In the genomic region with DNA sequence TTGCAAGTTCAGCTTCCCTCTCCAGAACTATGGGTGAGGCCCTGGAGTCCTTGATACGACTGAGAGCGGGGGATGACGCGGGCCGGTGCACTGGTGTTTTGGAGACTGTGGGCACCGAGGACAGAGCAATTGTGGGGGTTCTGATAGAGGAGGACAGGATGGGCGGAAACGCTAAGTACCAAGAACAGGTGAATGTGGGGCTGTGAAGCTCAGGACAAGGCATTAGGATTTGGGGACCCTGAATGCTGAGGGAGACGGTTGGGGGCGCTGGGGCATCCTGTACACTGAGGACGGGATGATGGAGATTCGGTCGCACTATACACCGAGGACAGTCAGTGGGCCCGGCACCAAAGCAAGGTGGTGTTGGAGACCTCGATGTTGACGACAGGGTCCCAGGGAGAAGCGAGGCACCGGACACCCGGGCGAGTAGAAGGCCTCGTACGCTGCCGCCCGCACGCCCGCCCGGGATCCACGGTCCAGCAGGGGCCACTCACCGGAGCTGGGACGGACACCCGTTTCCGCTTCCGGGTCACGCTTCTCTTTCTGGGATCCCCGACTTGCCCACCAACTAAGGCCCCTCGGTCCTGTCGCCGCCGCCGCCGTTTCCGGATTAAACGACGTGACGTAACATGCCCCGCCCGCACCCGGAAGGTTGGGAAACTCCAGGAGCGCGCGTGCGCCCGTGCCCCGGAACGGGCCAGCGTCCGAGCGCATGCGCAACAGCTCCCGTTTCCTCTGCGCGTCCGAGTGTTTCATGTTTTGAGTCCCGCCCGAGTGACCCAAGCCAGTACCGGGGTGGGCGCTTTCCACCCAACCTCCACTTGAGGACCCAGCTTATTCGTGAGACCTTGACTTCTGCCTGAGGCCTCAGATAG, we compare ENCODE assay signal across 8 cellular contexts. TPM values are rescaled to one million over a fixed set of nuclear protein-coding genes. Genes with fewer than 3 reads are reported as not detected.
DNase-seq lines count a peak whose midpoint lies in the region; ATAC-seq and TF ChIP-seq lines count a peak whose summit lies in the region.

TSS of gene CHMP2A (minus strand) at position 612 of the 875 bp plus-strand sequence. CDS start 893 bp downstream, outside the sequence.

- peaks cover 50% of the 10 kb centered on the region for H3K4me1 Mint-ChIP-seq in CD8-positive, alpha-beta T cell (ENCODE audit: low read depth)

- peak within 1 kb of the TSS; percentile 98 for H3K27ac Mint-ChIP-seq in CD8-positive, alpha-beta T cell

- no peaks in the 10 kb centered on the region for H3K9me3 ChIP-seq in CD8-positive, alpha-beta T cell (ENCODE audit: low read length)
- H3K9me3 ChIP-seq in Peyer's patch, result no peaks in the 10 kb centered on the region
- no peaks in the 10 kb centered on the region for H3K9me3 ChIP-seq in heart right ventricle
- H3K9me3 ChIP-seq in vagina, result no peaks in the 10 kb centered on the region

- no peak for TF ChIP-seq CTCF in CD8-positive, alpha-beta T cell (IDR thresholded peaks at IDR 0.05)
- TF ChIP-seq CTCF in Peyer's patch (IDR thresholded peaks at IDR 0.05) (no peak), heart right ventricle (IDR thresholded peaks at IDR 0.05) (no peak), vagina (IDR thresholded peaks at IDR 0.05) (no peak)

- H3K9me3 Mint-ChIP-seq in CD8-positive, alpha-beta T cell, result no peaks in the 10 kb centered on the region

- peak within 1 kb of the TSS; percentile 75 for H3K4me3 ChIP-seq in CD8-positive, alpha-beta T cell (ENCODE audit: low read depth, low read length)
- peak within 1 kb of the TSS; percentile 67 to 79 (median 74) for H3K4me3 ChIP-seq in Peyer's patch
- H3K4me3 ChIP-seq in heart right ventricle, result peak within 1 kb of the TSS; percentile 60 to 84 (median 76)
- H3K4me3 ChIP-seq in vagina, result peak within 1 kb of the TSS; percentile 71 to 73

- H3K4me1 ChIP-seq in CD8-positive, alpha-beta T cell (ENCODE audit: insufficient read depth, low read length), result peaks cover 36% of the 10 kb centered on the region
- peaks cover 0 to 41% (median 23%) of the 10 kb centered on the region in 4 donors for H3K4me1 ChIP-seq in Peyer's patch
- H3K4me1 ChIP-seq in heart right ventricle, result peaks cover 22 to 49% (median 39%) of the 10 kb centered on the region in 9 donors
- peaks cover 47% of the 10 kb centered on the region for H3K4me1 ChIP-seq in vagina

- peak; percentile 51 for ATAC-seq in CD8-positive, alpha-beta T cell
- ATAC-seq in heart right ventricle, result peak; percentile 50 to 78 (median 68)
- ATAC-seq in HG03571 (IDR thresholded peaks at IDR 0.05; ENCODE audit: unreplicated experiment), result no peak

- H3K27ac ChIP-seq in CD8-positive, alpha-beta T cell (ENCODE audit: low read depth, low read length), result peak within 1 kb of the TSS; percentile 88
- H3K27ac ChIP-seq in Peyer's patch, result peak within 1 kb of the TSS; percentile 89 to 100 (median 90)
- H3K27ac ChIP-seq in heart right ventricle, result peak within 1 kb of the TSS; percentile 76 to 100 (median 94)
- peak within 1 kb of the TSS; percentile 96 for H3K27ac ChIP-seq in vagina

- intact Hi-C loops in CD8-positive, alpha-beta T cell (cut with DNase I, micrococcal nuclease), result loop anchor here (1.0 kb wide), 3 partner anchors 10 to 34 kb away; partner anchors contain the start of genes TRIM28 (in 2 of the 2) and MZF1 (in 1 of the 2)
- intact Hi-C loops in heart right ventricle (cut with DNase I), result loop anchor here in 1 of 10 donors (1.0 kb wide), 1 partner anchor 10 kb away; the partner anchor contains the start of gene TRIM28
- intact Hi-C loops in vagina (cut with DNase I), result no loop called here

- WGBS in heart right ventricle, 2 donors, result 1% methylated on average over 69 of the region's 69 CpGs

- TF ChIP-seq POLR2A in Peyer's patch (IDR thresholded peaks at IDR 0.05) (peak; percentile 76 to 78), vagina (IDR thresholded peaks at IDR 0.05) (peak in 1 of 2 donors; percentile 47)

- H3K27me3 Mint-ChIP-seq in CD8-positive, alpha-beta T cell (ENCODE audit: low read depth), result no peaks in the 10 kb centered on the region

- peaks cover 73% of the 10 kb centered on the region for H3K36me3 Mint-ChIP-seq in CD8-positive, alpha-beta T cell

- H3K4me3 Mint-ChIP-seq in CD8-positive, alpha-beta T cell, result peak within 1 kb of the TSS; percentile 93

- no peaks in the 10 kb centered on the region for H3K27me3 ChIP-seq in CD8-positive, alpha-beta T cell (ENCODE audit: insufficient read depth, low read length)
- H3K27me3 ChIP-seq in Peyer's patch (no peaks in the 10 kb centered on the region), heart right ventricle (no peaks in the 10 kb centered on the region), vagina (no peaks in the 10 kb centered on the region)

- POLR2A ChIA-PET in CD8-positive, alpha-beta T cell (lab: Charles Lee), result interaction anchor here (0.7 to 3.7 kb wide), 13 partner anchors 8 to 198 kb away, joined by 3 to 43 read pairs (median 5); partner anchors contain the start of genes MZF1, TRIM28, ZBTB45 and ZNF446

- DNase-seq in CD8-positive, alpha-beta T cell, result peak; percentile 95 to 99 (median 98)
- DNase-seq in H4 (ENCODE audit: low spot score) (peak; percentile 97), Peyer's patch (peak; percentile 98 to 99 (median 99)), heart right ventricle (peak; percentile 99), pulmonary artery endothelial cell (ENCODE audit: low read depth, low spot score) (peak; percentile 78), vagina (ENCODE audit: extremely low spot score in 2 of 2) (peak; percentile 97 to 98)
- DNase-seq in activated naive CD8-positive, alpha-beta T cell treated with anti-CD3 and anti-CD28 coated beads, Interleukin-2, amount 50 U/mL, for 16 hours (ENCODE audit: low read depth, low spot score), result peak; percentile 96

- CTCF ChIA-PET in CD8-positive, alpha-beta T cell (lab: Charles Lee), result interaction anchor here (0.8 to 2.9 kb wide), 5 partner anchors 8 to 40 kb away, joined by 3 to 15 read pairs (median 3); partner anchors contain the start of genes TRIM28 and ZBTB45

- H3K36me3 ChIP-seq in CD8-positive, alpha-beta T cell (ENCODE audit: insufficient read depth, low read length), result peaks cover 38% of the 10 kb centered on the region
- H3K36me3 ChIP-seq in Peyer's patch (peaks cover 0 to 50% (median 0%) of the 10 kb centered on the region in 3 donors), heart right ventricle (peaks cover 4 to 58% (median 40%) of the 10 kb centered on the region in 9 donors), vagina (peaks cover 0 to 40% of the 10 kb centered on the region in 2 donors)

RNA-seq across cellular contexts. Expression of gene CHMP2A, which starts in this region (rescaled TPM):
- total RNA-seq in CD8-positive, alpha-beta T cell, result 10 to 100 TPM; 41.5 to 51.7 TPM
- 242 and 244 TPM in 2 replicates for total RNA-seq in H4 (2014; rRNA removed; shearing (Covaris generic))
- 100 to 1,000 TPM in 2 of 4 donors, 10 to 100 TPM in 2; 79.2 to 115 (median 101) TPM for total RNA-seq in Peyer's patch
- total RNA-seq in heart right ventricle, result 100 to 1,000 TPM; 123 to 151 (median 131) TPM
- polyA plus RNA-seq in heart right ventricle, result 100 to 1,000 TPM; 239 to 349 TPM
- total RNA-seq in pulmonary artery endothelial cell, result 114 and 145 TPM in 2 replicates
- 76.4 TPM for total RNA-seq in vagina
